In the genomic region with DNA sequence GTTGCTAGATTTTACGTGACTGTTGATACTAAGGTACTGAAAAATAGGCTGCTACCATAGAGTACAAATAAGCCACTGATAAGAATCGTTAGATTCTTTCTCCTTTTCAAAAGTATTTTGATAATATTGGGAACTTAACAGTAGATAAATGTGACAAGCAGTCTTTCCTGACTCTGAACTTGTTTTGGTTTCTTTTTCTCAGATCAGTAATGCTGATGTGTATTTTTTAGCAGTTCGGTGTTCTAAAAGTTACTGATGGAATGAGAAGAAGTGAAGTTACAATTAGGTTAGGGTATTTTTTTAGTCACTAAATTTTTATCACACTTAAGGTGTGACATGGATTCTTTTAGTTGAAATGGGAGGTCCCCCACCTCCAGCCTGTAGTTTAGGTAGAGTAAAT, we compare ENCODE assay signal across 8 cellular contexts. TPM values are rescaled to one million over a fixed set of nuclear protein-coding genes. Genes with fewer than 3 reads are reported as not detected.
DNase-seq lines count a peak whose midpoint lies in the region; ATAC-seq and TF ChIP-seq lines count a peak whose summit lies in the region.

No MANE protein-coding gene starts in this region.

- no peak for DNase-seq in right atrium auricular region (ENCODE audit: low spot score)
- no peak for DNase-seq in cardiac septum (ENCODE audit: low spot score)
- no peak for DNase-seq in NCI-H510A treated with DMSO at 0.1 percent for 48 hours (lab: John Stamatoyannopoulos, UW)
- no peak for DNase-seq in glomerular visceral epithelial cell (ENCODE audit: extremely low spot score)
- no peak for DNase-seq in activated gamma-delta T cell (lab: John Stamatoyannopoulos, UW)

- ATAC-seq in HG02840 (IDR thresholded peaks at IDR 0.05; ENCODE audit: low FRiP score, unreplicated experiment), result no peak

- H3K4me1 Mint-ChIP-seq in brain, result peaks cover 59% of the 10 kb centered on the region

- H3K36me3 ChIP-seq in right atrium auricular region, result peaks cover 4% of the 10 kb centered on the region

- peaks cover 18% of the 10 kb centered on the region for H3K27me3 Mint-ChIP-seq in brain

- peaks cover 0 to 46% of the 10 kb centered on the region in 2 donors for H3K4me1 ChIP-seq in right atrium auricular region
- peaks cover 42% of the 10 kb centered on the region for H3K4me1 ChIP-seq in mononuclear cell (ENCODE audit: insufficient read depth, low read length)

- peaks cover 46% of the 10 kb centered on the region for H3K36me3 Mint-ChIP-seq in brain

- peak overlapping the region; percentile 91 to 99 (median 93) for H3K4me3 Mint-ChIP-seq in brain

- H3K27me3 ChIP-seq in right atrium auricular region, result no peaks in the 10 kb centered on the region
- H3K27me3 ChIP-seq in mononuclear cell (ENCODE audit: insufficient read depth, low read length), result no peaks in the 10 kb centered on the region

- H3K4me3 ChIP-seq in right atrium auricular region (peak overlapping the region; percentile 92 to 98), mononuclear cell (ENCODE audit: low read length) (peak overlapping the region; percentile 95)

- H3K27ac ChIP-seq in right atrium auricular region, result peak overlapping the region; percentile 100

- intact Hi-C loops in cardiac septum (cut with DNase I), result loop anchor here (2.0 kb wide), 1 partner anchor 189 kb away; no protein-coding TSS in a partner anchor

- no peaks in the 10 kb centered on the region for H3K9me3 ChIP-seq in right atrium auricular region
- H3K9me3 ChIP-seq in mononuclear cell (ENCODE audit: low read depth, low read length), result no peaks in the 10 kb centered on the region

- no peak for TF ChIP-seq CTCF in right atrium auricular region (IDR thresholded peaks at IDR 0.05)
- no peak for TF ChIP-seq CTCF in brain (conservative IDR thresholded peaks at IDR 0.05)

- H3K27ac Mint-ChIP-seq in brain, result peak overlapping the region; percentile 72 to 100 (median 86)

- no peaks in the 10 kb centered on the region for H3K9me3 Mint-ChIP-seq in brain

RNA-seq across cellular contexts. Expression of a gene that starts 2.2 kb away (rescaled TPM):
- total RNA-seq in right atrium auricular region, result 10 to 100 TPM; 18.7 to 25.8 TPM
- total RNA-seq in cardiac septum, result 34.7 TPM
- polyA plus RNA-seq in brain (ENCODE audit: insufficient read depth, low read depth, low replicate concordance), result 13.7 TPM
- total RNA-seq in mononuclear cell, result 166 TPM
